ENCODE assay signal across 10 cellular contexts in the genomic region with DNA sequence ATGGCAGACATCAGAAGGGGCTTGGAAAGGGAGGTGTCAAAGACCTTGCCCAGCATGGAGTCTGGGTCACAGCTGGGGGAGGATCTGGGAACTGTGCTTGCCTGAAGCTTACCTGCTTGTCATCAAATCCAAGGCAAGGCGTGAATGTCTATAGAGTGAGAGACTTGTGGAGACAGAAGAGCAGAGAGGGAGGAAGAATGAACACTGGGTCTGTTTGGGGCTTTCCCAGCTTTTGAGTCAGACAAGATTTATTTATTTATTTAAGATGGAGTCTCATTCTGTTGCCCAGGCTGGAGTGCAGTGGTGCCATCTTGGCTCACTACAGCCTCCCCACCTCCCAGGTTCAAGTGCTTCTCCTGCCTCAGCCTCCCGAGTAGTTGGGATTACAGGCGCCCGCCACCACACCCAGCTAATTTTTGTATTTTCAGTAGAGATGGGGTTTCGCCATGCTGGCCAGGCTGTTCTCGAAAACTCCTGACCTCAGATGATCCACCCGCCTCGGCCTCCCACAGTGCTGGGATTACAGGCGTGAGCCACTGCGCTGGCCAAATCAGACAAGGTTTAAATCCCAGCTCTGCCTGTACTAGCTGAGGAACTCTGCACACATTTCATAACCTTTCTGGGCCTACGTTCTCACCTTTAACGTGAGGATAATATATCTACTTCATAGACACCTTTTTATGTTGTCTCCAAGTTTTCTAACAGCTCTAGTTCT. TPM values are rescaled to one million over a fixed set of nuclear protein-coding genes. Genes with fewer than 3 reads are reported as not detected.
DNase-seq lines count a peak whose midpoint lies in the region; ATAC-seq and TF ChIP-seq lines count a peak whose summit lies in the region.
"Not testable (repeated sequence)": the region's sequence is repeated elsewhere in the genome, so short reads cannot be mapped to it uniquely, and the experiment has no call there.
"Had no signal": no experiment of that assay in that cellular context is flagged by ENCODE, and none has a peak within 500 bp of the region (broad histone marks: within the 10 kb centered on the region; RNA-seq: fewer than 3 reads in every experiment).

No MANE protein-coding gene starts in this region.

- not testable (repeated sequence) for H3K27me3 ChIP-seq in CD8-positive, alpha-beta memory T cell (ENCODE audit: insufficient read depth, low read length, poor library complexity, severe bottlenecking); Panc1 (ENCODE audit: control insufficient read depth, insufficient read depth, low read length); heart left ventricle; lower lobe of right lung (ENCODE audit: low read depth); thyroid gland

- intact Hi-C loops in Panc1 (cut with micrococcal nuclease; ENCODE audit: unreplicated experiment); heart left ventricle (cut with DNase I); lower lobe of right lung (cut with DNase I); sciatic nerve (cut with DNase I); thyroid gland (cut with DNase I): not testable (repeated sequence)

- POLR2A ChIA-PET in CD8-positive, alpha-beta memory T cell (lab: Charles Lee); Panc1 (lab: Charles Lee): not testable (repeated sequence)

- not testable (repeated sequence) for H3K4me3 ChIP-seq in CD8-positive, alpha-beta memory T cell (ENCODE audit: low read length); Panc1 (ENCODE audit: low read depth in 2 of 2, low read length in 2 of 2); heart left ventricle; lower lobe of right lung; thyroid gland (replicated peaks in 1 of 3)
- H3K4me3 ChIP-seq in coronary artery: peak overlapping the region; percentile 10

- in situ Hi-C loops in Panc1 (cut with HindIII; ENCODE audit: low pct_unique_long_range_greater_than_20kb, low sequenced_read_pairs): not testable (repeated sequence)

- H3K27ac Mint-ChIP-seq in CD8-positive, alpha-beta memory T cell: peak overlapping the region in 5 of 8 donors; percentile 51 to 94 (median 58)
- H3K27ac Mint-ChIP-seq in activated T-helper 17 cell treated with anti-CD3 and anti-CD28 coated beads, Interleukin-2, amount 50 U/mL, for 72 hours: peak overlapping the region; percentile 20

- not testable (repeated sequence) for H3K9me3 Mint-ChIP-seq in CD8-positive, alpha-beta memory T cell; activated T-helper 17 cell treated with anti-CD3 and anti-CD28 coated beads, Interleukin-2, amount 50 U/mL, for 72 hours

- H3K27me3 Mint-ChIP-seq in CD8-positive, alpha-beta memory T cell; activated T-helper 17 cell treated with anti-CD3 and anti-CD28 coated beads, Interleukin-2, amount 50 U/mL, for 72 hours: not testable (repeated sequence)

- 80 to 87% (median 82%) methylated on average over 12 of the region's 12 CpGs for WGBS in heart left ventricle, 4 donors
- WGBS in thyroid gland, 2 donors: 87 to 95% methylated on average over 12 of the region's 12 CpGs

- ATAC-seq in Panc1: peak; percentile 51
- peak; percentile 57 for ATAC-seq in activated T-helper 17 cell treated with anti-CD3 and anti-CD28 coated beads, Interleukin-2, amount 50 U/mL, for 72 hours (replicated peaks)
- ATAC-seq in heart left ventricle: peak in 3 of 4 donors; percentile 26 to 48 (median 33)
- not testable (repeated sequence) for ATAC-seq in lower lobe of right lung
- ATAC-seq in sciatic nerve: peak; percentile 70

- H3K27ac ChIP-seq in CD8-positive, alpha-beta memory T cell (ENCODE audit: low read depth, low read length): not testable (repeated sequence)
- H3K27ac ChIP-seq in Panc1 (ENCODE audit: low read length) (peak overlapping the region; percentile 34), coronary artery (peak overlapping the region; percentile 28 to 71), heart left ventricle (peak overlapping the region in 9 of 12 donors; percentile 2 to 58 (median 42)), lower lobe of right lung (peak overlapping the region; percentile 41), thyroid gland (peak overlapping the region in 2 of 3 donors; percentile 4 to 37)

- H3K36me3 ChIP-seq in CD8-positive, alpha-beta memory T cell (ENCODE audit: insufficient read depth, low read length); Panc1 (ENCODE audit: control insufficient read depth, insufficient read depth, low read length); thyroid gland: not testable (repeated sequence)
- peaks cover 0 to 75% (median 31%) of the 10 kb centered on the region in 9 donors for H3K36me3 ChIP-seq in heart left ventricle
- peaks cover 42% of the 10 kb centered on the region for H3K36me3 ChIP-seq in lower lobe of right lung

- peaks cover 0 to 21% (median 0%) of the 10 kb centered on the region in 3 donors for H3K36me3 Mint-ChIP-seq in CD8-positive, alpha-beta memory T cell
- not testable (repeated sequence) for H3K36me3 Mint-ChIP-seq in activated T-helper 17 cell treated with anti-CD3 and anti-CD28 coated beads, Interleukin-2, amount 50 U/mL, for 72 hours (ENCODE audit: low read depth)

- not testable (repeated sequence) for H3K4me3 Mint-ChIP-seq in CD8-positive, alpha-beta memory T cell; activated T-helper 17 cell treated with anti-CD3 and anti-CD28 coated beads, Interleukin-2, amount 50 U/mL, for 72 hours

- CTCF ChIA-PET in CD8-positive, alpha-beta memory T cell (lab: Charles Lee): interaction anchor here (1.2 kb wide), 1 partner anchor 8 kb away, joined by 3 read pairs; no protein-coding TSS in a partner anchor
- CTCF ChIA-PET in Panc1 (lab: Charles Lee): not testable (repeated sequence)

- peaks cover 9 to 18% (median 10%) of the 10 kb centered on the region in 3 donors for H3K4me1 Mint-ChIP-seq in CD8-positive, alpha-beta memory T cell
- H3K4me1 Mint-ChIP-seq in activated T-helper 17 cell treated with anti-CD3 and anti-CD28 coated beads, Interleukin-2, amount 50 U/mL, for 72 hours: not testable (repeated sequence)

- not testable (repeated sequence) for H3K4me1 ChIP-seq in CD8-positive, alpha-beta memory T cell (ENCODE audit: insufficient read depth, low read length)
- H3K4me1 ChIP-seq in Panc1 (ENCODE audit: control insufficient read depth, insufficient read depth, low read length) (peaks cover 13% of the 10 kb centered on the region), heart left ventricle (peaks cover 0 to 31% (median 7%) of the 10 kb centered on the region in 12 donors), lower lobe of right lung (peaks cover 31% of the 10 kb centered on the region), thyroid gland (peaks cover 9 to 13% of the 10 kb centered on the region in 2 donors)

- not testable (repeated sequence) for H3K9me3 ChIP-seq in CD8-positive, alpha-beta memory T cell (ENCODE audit: low read length); Panc1 (ENCODE audit: control insufficient read depth, insufficient read depth, low read depth, low read length); heart left ventricle; lower lobe of right lung; thyroid gland

- DNase-seq in CD8-positive, alpha-beta memory T cell; coronary artery (ENCODE audit: low spot score); heart left ventricle; lower lobe of right lung; sciatic nerve (ENCODE audit: low spot score); thyroid gland: not testable (repeated sequence)
- DNase-seq in Panc1 (ENCODE audit: low read depth, low spot score): peak; percentile 8

- BruUV-seq in Panc1 (replicated peaks; lab: Mats Ljungman, UMichigan): not testable (repeated sequence)

- TF ChIP-seq POLR2A in heart left ventricle (IDR thresholded peaks at IDR 0.05); thyroid gland (IDR thresholded peaks at IDR 0.05): not testable (repeated sequence)

- not testable (repeated sequence) for TF ChIP-seq CTCF in Panc1 (IDR thresholded peaks at IDR 0.05); coronary artery (IDR thresholded peaks at IDR 0.05); heart left ventricle (IDR thresholded peaks at IDR 0.05); lower lobe of right lung (IDR thresholded peaks at IDR 0.05); thyroid gland (IDR thresholded peaks at IDR 0.05)

RNA-seq across cellular contexts. Expression of gene SERPINF1, which starts 11.3 kb away (rescaled TPM):
- total RNA-seq in CD8-positive, alpha-beta memory T cell: 1 to 10 TPM; 1.2 to 2.1 TPM
- 2.4 TPM for polyA plus RNA-seq in CD8-positive, alpha-beta memory T cell
- 4.6 TPM for total RNA-seq in Panc1 (2021; ENCODE audit: unreplicated experiment)
- 10.1 TPM for polyA plus RNA-seq in Panc1 (2012; ENCODE audit: insufficient read length)
- not detected for total RNA-seq in activated T-helper 17 cell treated with anti-CD3 and anti-CD28 coated beads, Interleukin-2, amount 50 U/mL, for 72 hours
- total RNA-seq in heart left ventricle: 100 to 1,000 TPM in 5 of 9 donors, 10 to 100 TPM in 4; 67.5 to 460 (median 103) TPM
- polyA plus RNA-seq in heart left ventricle: 100 to 1,000 TPM; 101 to 125 TPM
- total RNA-seq in lower lobe of right lung: 204 TPM
- 592 TPM for total RNA-seq in sciatic nerve
- total RNA-seq in thyroid gland: 1,000 to 10,000 TPM in 1 of 4 donors, 100 to 1,000 TPM in 3; 289 to 1,632 (median 420) TPM
- total RNA-seq: dermis microvascular lymphatic vessel endothelial cell, lung microvascular endothelial cell had no signal

RNA-seq across cellular contexts. Expression of gene SERPINF2, which starts 30.5 kb away (rescaled TPM):
- total RNA-seq in CD8-positive, alpha-beta memory T cell: under 1 TPM; 0.13 to 0.33 TPM
- polyA plus RNA-seq in CD8-positive, alpha-beta memory T cell: not detected
- total RNA-seq in Panc1 (2021; ENCODE audit: unreplicated experiment) (0.77 TPM), heart left ventricle (1 to 10 TPM in 2 of 9 donors, under 1 TPM in 6, not detected in 1; 0.25 to 1.8 (median 0.77) TPM), lower lobe of right lung (24.1 TPM), sciatic nerve (3.2 TPM), thyroid gland (1 to 10 TPM; 4.3 to 9.7 (median 7.1) TPM)
- 1.3 TPM for polyA plus RNA-seq in Panc1 (2012; ENCODE audit: insufficient read length)
- under 1 TPM; 0.45 to 0.85 TPM for total RNA-seq in activated T-helper 17 cell treated with anti-CD3 and anti-CD28 coated beads, Interleukin-2, amount 50 U/mL, for 72 hours
- polyA plus RNA-seq in heart left ventricle: 1 to 10 TPM in 1 of 2 donors, under 1 TPM in 1; 0.65 to 1.4 TPM
- total RNA-seq: lung microvascular endothelial cell had no signal

RNA-seq across cellular contexts. Expression of gene WDR81, which starts 48.7 kb away (rescaled TPM):
- total RNA-seq in CD8-positive, alpha-beta memory T cell: 10 to 100 TPM; 21.1 to 23.7 TPM
- 20.4 TPM for polyA plus RNA-seq in CD8-positive, alpha-beta memory T cell
- 29.5 TPM for total RNA-seq in Panc1 (2021; ENCODE audit: unreplicated experiment)
- polyA plus RNA-seq in Panc1 (2012; ENCODE audit: insufficient read length): 36.4 TPM
- total RNA-seq in activated T-helper 17 cell treated with anti-CD3 and anti-CD28 coated beads, Interleukin-2, amount 50 U/mL, for 72 hours: 10 to 100 TPM; 13.2 to 20.2 TPM
- 10 to 100 TPM in 4 of 9 donors, 1 to 10 TPM in 5; 7.2 to 29.0 (median 9.3) TPM for total RNA-seq in heart left ventricle
- 10 to 100 TPM in 1 of 2 donors, 1 to 10 TPM in 1; 9.1 to 12.5 TPM for polyA plus RNA-seq in heart left ventricle
- total RNA-seq in lower lobe of right lung: 49.9 TPM
- total RNA-seq in sciatic nerve: 26.1 TPM
- 10 to 100 TPM; 25.6 to 31.0 (median 30.3) TPM for total RNA-seq in thyroid gland

RNA-seq across cellular contexts. Expression of gene SMYD4, which starts 56.5 kb away (rescaled TPM):
- total RNA-seq in CD8-positive, alpha-beta memory T cell: 10 to 100 TPM; 18.7 to 20.1 TPM
- polyA plus RNA-seq in CD8-positive, alpha-beta memory T cell: 16.4 TPM
- total RNA-seq in Panc1 (2021; ENCODE audit: unreplicated experiment) (17.1 TPM), heart left ventricle (10 to 100 TPM in 3 of 9 donors, 1 to 10 TPM in 6; 5.2 to 15.9 (median 8.3) TPM), lower lobe of right lung (21.9 TPM), sciatic nerve (17.7 TPM), thyroid gland (10 to 100 TPM; 19.3 to 21.9 (median 20.4) TPM)
- polyA plus RNA-seq in Panc1 (2012; ENCODE audit: insufficient read length): 6.2 TPM
- total RNA-seq in activated T-helper 17 cell treated with anti-CD3 and anti-CD28 coated beads, Interleukin-2, amount 50 U/mL, for 72 hours: 10 to 100 TPM; 19.7 to 20.2 TPM
- polyA plus RNA-seq in heart left ventricle: 1 to 10 TPM; 5.6 to 6.5 TPM

RNA-seq across cellular contexts. Expression of gene RPA1, which starts 56.6 kb away (rescaled TPM):
- 100 to 1,000 TPM; 168 to 192 TPM for total RNA-seq in CD8-positive, alpha-beta memory T cell
- polyA plus RNA-seq in CD8-positive, alpha-beta memory T cell: 92.3 TPM
- total RNA-seq in Panc1 (2021; ENCODE audit: unreplicated experiment): 150 TPM
- polyA plus RNA-seq in Panc1 (2012; ENCODE audit: insufficient read length): 101 TPM
- 100 to 1,000 TPM; 121 to 139 TPM for total RNA-seq in activated T-helper 17 cell treated with anti-CD3 and anti-CD28 coated beads, Interleukin-2, amount 50 U/mL, for 72 hours
- total RNA-seq in heart left ventricle: 10 to 100 TPM; 20.1 to 87.4 (median 64.6) TPM
- polyA plus RNA-seq in heart left ventricle: 10 to 100 TPM; 10.4 to 35.0 TPM
- 67.1 TPM for total RNA-seq in lower lobe of right lung
- 83.0 TPM for total RNA-seq in sciatic nerve
- total RNA-seq in thyroid gland: 10 to 100 TPM; 24.0 to 37.2 (median 26.4) TPM

Comparison
In these comparisons a context has a peak if more than half of its experiments do, and no peak if none do; other contexts are left out.
1. RNA of gene SERPINF1, which starts 11.3 kb away (total RNA-seq): 592 TPM in sciatic nerve (single experiment), 289 to 1,632 TPM in thyroid gland, 204 TPM in lower lobe of right lung (single experiment) and 67.5 to 460 TPM in heart left ventricle; 4.6 TPM in Panc1 (single experiment), 1.2 to 2.1 TPM in CD8-positive, alpha-beta memory T cell and not detected in activated T-helper 17 cell treated with anti-CD3 and anti-CD28 coated beads, Interleukin-2, amount 50 U/mL, for 72 hours; every median in the first group is over 10 times any median in the second.